9 cellular contexts compared by ENCODE assay signal in the genomic region with DNA sequence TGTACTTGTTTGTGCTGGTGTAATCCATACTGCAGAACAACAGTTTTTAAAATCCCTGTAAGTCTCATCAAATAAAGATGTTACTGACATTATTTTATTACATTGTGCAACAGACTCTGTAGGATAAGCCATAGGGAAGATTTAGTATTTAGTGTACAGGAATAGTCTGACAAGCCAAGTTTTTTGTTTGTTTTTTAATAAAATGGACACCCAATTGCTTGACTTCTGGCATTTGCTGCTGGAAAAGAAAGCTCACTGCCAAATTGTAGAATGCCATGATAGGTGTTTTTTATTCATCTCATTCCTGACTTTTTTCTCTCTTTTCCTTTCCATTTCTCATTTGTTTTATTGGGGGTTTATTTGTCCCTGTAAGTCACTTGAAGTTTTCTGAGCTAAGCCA.
"Had no signal": no experiment of that assay in that cellular context is flagged by ENCODE, and none has a peak within 500 bp of the region (broad histone marks: within the 10 kb centered on the region; RNA-seq: fewer than 3 reads in every experiment).

No MANE protein-coding gene starts in this region.

- H3K9me3 ChIP-seq: HAP-1 had no signal

- ATAC-seq: GM23338, HCT116 had no signal

- H3K4me3 ChIP-seq: GM23248, GM23338, HAP-1 had no signal

- DNase-seq: GM23248, GOT3, H7, H9, HCEC 1CT, HFFc6 had no signal

- H3K27ac ChIP-seq: GM23248 had no signal
